Comparison of ENCODE assay signal across 8 cellular contexts in genomic region chr5:50666261-50667078, GRCh38. TPM values are rescaled to one million over a fixed set of nuclear protein-coding genes. Genes with fewer than 3 reads are reported as not detected.
A peak's percentile ranks its signal among the peaks of the same experiment; 100 is the strongest.
DNase-seq lines count a peak whose midpoint lies in the region; ATAC-seq and TF ChIP-seq lines count a peak whose summit lies in the region.

PARP8 (plus strand) TSS chr5:50666637; CDS start chr5:50667096, 459 bp downstream.

- BruUV-seq in PC-9 (replicated peaks; lab: Mats Ljungman, UMichigan), result no TSS peak

- H3K36me3 Mint-ChIP-seq in neural crest cell (ENCODE audit: low read depth), result no peaks in the 10 kb centered on the region

- H3K9me3 ChIP-seq in PC-9 (ENCODE audit: insufficient read depth, low read depth), result no peaks in the 10 kb centered on the region
- no peaks in the 10 kb centered on the region for H3K9me3 ChIP-seq in thoracic aorta

- H3K9me3 Mint-ChIP-seq in neural crest cell, result no peaks in the 10 kb centered on the region

- intact Hi-C loops in PC-9 (cut with micrococcal nuclease; ENCODE audit: unreplicated experiment), result loop anchor here (5.0 to 10.0 kb wide), 2 partner anchors 74 to 142 kb away; no protein-coding TSS in a partner anchor

- ATAC-seq in HG03095 (IDR thresholded peaks at IDR 0.05; ENCODE audit: unreplicated experiment), result peak; percentile 44
- ATAC-seq in foreskin keratinocyte, result peak; percentile 58
- ATAC-seq in thoracic aorta (ENCODE audit: insufficient number of reproducible peaks, low FRiP score, low read depth), result no peak

- H3F3A ChIP-seq in PC-9 (ENCODE audit: insufficient read depth, low read depth), result no peaks in the 10 kb centered on the region

- POLR2A ChIA-PET in PC-9 (lab: Charles Lee; ENCODE audit: unreplicated experiment), result no interaction called here

- H3K4me1 ChIP-seq in PC-9 (replicated peaks; ENCODE audit: insufficient read depth) (peaks cover 5% of the 10 kb centered on the region), foreskin keratinocyte (peaks cover 11% of the 10 kb centered on the region), thoracic aorta (ENCODE audit: control insufficient read depth in 1 of 2, low read depth in 2 of 2) (peaks cover 16 to 25% of the 10 kb centered on the region in 2 donors)

- no peaks in the 10 kb centered on the region for H3K9me2 ChIP-seq in PC-9 (ENCODE audit: insufficient read depth)

- no peaks in the 10 kb centered on the region for H4K20me1 ChIP-seq in PC-9 (ENCODE audit: insufficient read depth)

- H3K27me3 ChIP-seq in PC-9 (ENCODE audit: insufficient read depth, low read depth), result no peaks in the 10 kb centered on the region
- H3K27me3 ChIP-seq in foreskin keratinocyte, result no peaks in the 10 kb centered on the region
- H3K27me3 ChIP-seq in thoracic aorta (replicated peaks; ENCODE audit: insufficient read depth), result no peaks in the 10 kb centered on the region

- CTCF ChIA-PET in PC-9 (lab: Charles Lee), result interaction anchor here (0.6 kb wide), 1 partner anchor 88 kb away, joined by 5 read pairs; no protein-coding TSS in a partner anchor

- H3K36me3 ChIP-seq in PC-9 (ENCODE audit: low read depth) (no peaks in the 10 kb centered on the region), thoracic aorta (no peaks in the 10 kb centered on the region)

- peaks cover 15% of the 10 kb centered on the region; the same call in 1 of the 2 replicates for H3K79me2 ChIP-seq in PC-9 (ENCODE audit: low read depth)

- H3K4me3 Mint-ChIP-seq in neural crest cell, result peak within 1 kb of the TSS; percentile 97

- peaks cover 27% of the 10 kb centered on the region for H3K4me1 Mint-ChIP-seq in neural crest cell

- H3K4me2 ChIP-seq in PC-9, result peak within 1 kb of the TSS; percentile 89

- peak within 1 kb of the TSS; percentile 93 for H2AFZ ChIP-seq in PC-9

- TF ChIP-seq CTCF in PC-9 (conservative IDR thresholded peaks at IDR 0.05) (no peak), foreskin keratinocyte (conservative IDR thresholded peaks at IDR 0.05) (no peak), neural crest cell (conservative IDR thresholded peaks at IDR 0.05) (no peak), thoracic aorta (IDR thresholded peaks at IDR 0.05) (no peak)

- DNase-seq in NCI-H345 (lab: John Stamatoyannopoulos, UW) (peak; percentile 52), NCI-H345 treated with DMSO at 0.1 percent for 48 hours (lab: John Stamatoyannopoulos, UW; ENCODE audit: unreplicated experiment) (no peak), PC-9 (peak in 1 of 2 experiments; percentile 45), foreskin keratinocyte (peak in 1 of 2 donors; percentile 40), neural crest cell (ENCODE audit: low read depth, low spot score) (peak; percentile 53), thoracic aorta (ENCODE audit: low spot score) (no peak)
- DNase-seq in activated T-helper 9 cell treated with anti-CD3 and anti-CD28 coated beads, Interleukin-2, amount 50 U/mL, for 16 hours (ENCODE audit: low read depth), result peak; percentile 28

- peaks cover 3% of the 10 kb centered on the region for H3K27me3 Mint-ChIP-seq in neural crest cell (ENCODE audit: low read depth)

- H3K27ac ChIP-seq in PC-9 (peak within 1 kb of the TSS; percentile 75; the same call in 1 of the 2 replicates), foreskin keratinocyte (peak within 1 kb of the TSS; percentile 89), thoracic aorta (peak within 1 kb of the TSS; percentile 64 to 84)

- H3K4me3 ChIP-seq in PC-9, result peak within 1 kb of the TSS; percentile 90
- peak within 1 kb of the TSS; percentile 90 for H3K4me3 ChIP-seq in thoracic aorta

- H3K27ac Mint-ChIP-seq in neural crest cell (ENCODE audit: unreplicated experiment), result peak within 1 kb of the TSS; percentile 90

RNA-seq across cellular contexts. Expression of gene PARP8, which starts in this region (rescaled TPM):
- total RNA-seq in PC-9 (2021) (15.8 and 17.6 TPM in 2 replicates), foreskin keratinocyte (20.2 and 21.8 TPM in 2 replicates), neural crest cell (31.0 and 39.7 TPM in 2 replicates), thoracic aorta (10 to 100 TPM; 27.5 to 34.7 TPM)
- polyA plus RNA-seq in foreskin keratinocyte, result 6.3 and 7.4 TPM in 2 replicates

Comparison
In these comparisons a context has a peak if more than half of its experiments do, and no peak if none do; other contexts are left out.
1. DNase-seq: peak in NCI-H345 (single experiment), activated T-helper 9 cell treated with anti-CD3 and anti-CD28 coated beads, Interleukin-2, amount 50 U/mL, for 16 hours (single experiment) and neural crest cell (single experiment); none in NCI-H345 treated with DMSO at 0.1 percent for 48 hours (single experiment) and thoracic aorta (single experiment).
2. Peak in every context shown above with its lines, with median percentiles within 50 percentile points of each other: H3K27ac ChIP-seq.